In genomic region chr20:20201124-20201523, GRCh38 we compare ENCODE assay signal across 16 cellular contexts.
A peak's percentile ranks its signal among the peaks of the same experiment; 100 is the strongest.
DNase-seq lines count a peak whose midpoint lies in the region; ATAC-seq and TF ChIP-seq lines count a peak whose summit lies in the region.
"Had no signal": no experiment of that assay in that cellular context is flagged by ENCODE, and none has a peak within 500 bp of the region (broad histone marks: within the 10 kb centered on the region; RNA-seq: fewer than 3 reads in every experiment).

No MANE protein-coding gene starts in this region.

- no peak overlapping the region for H3K9ac ChIP-seq in BLaER1

- intact Hi-C loops in upper lobe of right lung (cut with DNase I): no loop called here
- intact Hi-C loops in breast epithelium (cut with DNase I; ENCODE audit: low total_unique reads): no loop called here

- H3K27me3 ChIP-seq in BLaER1 (no peaks in the 10 kb centered on the region), upper lobe of right lung (peaks cover 16% of the 10 kb centered on the region), breast epithelium (no peaks in the 10 kb centered on the region)

- H3K27ac ChIP-seq in BLaER1 (no peak overlapping the region), caudate nucleus (ENCODE audit: low read depth, low read length) (peak overlapping the region; percentile 75), upper lobe of right lung (no peak overlapping the region), breast epithelium (no peak overlapping the region)
- H3K27ac ChIP-seq: HL-60 had no signal

- TF ChIP-seq CTCF in upper lobe of right lung (IDR thresholded peaks at IDR 0.05): no peak
- TF ChIP-seq CTCF in breast epithelium (IDR thresholded peaks at IDR 0.05): no peak

- TF ChIP-seq POLR2A in breast epithelium (IDR thresholded peaks at IDR 0.05): no peak

- H3K36me3 ChIP-seq in BLaER1: no peaks in the 10 kb centered on the region
- H3K36me3 ChIP-seq in upper lobe of right lung: no peaks in the 10 kb centered on the region
- H3K36me3 ChIP-seq in breast epithelium: no peaks in the 10 kb centered on the region
- H3K36me3 ChIP-seq: BE2C had no signal

- H3K9me3 ChIP-seq in BLaER1 (no peaks in the 10 kb centered on the region), upper lobe of right lung (no peaks in the 10 kb centered on the region), breast epithelium (no peaks in the 10 kb centered on the region)
- H3K9me3 ChIP-seq: BE2C had no signal

- ATAC-seq in GM21786 (IDR thresholded peaks at IDR 0.05; ENCODE audit: unreplicated experiment) (no peak), upper lobe of right lung (no peak)
- ATAC-seq: T-cell had no signal

- no peaks in the 10 kb centered on the region for H4K20me1 ChIP-seq in BLaER1

- DNase-seq in CD1c-positive myeloid dendritic cell (ENCODE audit: extremely low spot score) (peak; percentile 15), MV-4-11 (lab: John Stamatoyannopoulos, UW) (peak; percentile 53), caudate nucleus (lab: John Stamatoyannopoulos, UW) (peak in 38 of 61 donors; percentile 15 to 93 (median 46)), upper lobe of right lung (no peak), breast epithelium (ENCODE audit: low spot score in 2 of 2) (no peak)
- DNase-seq: BE2C, DMS53, GOT3, NCI-H1105 treated with DMSO at 0.1 percent for 48 hours, NCI-H187, NCI-H2171 treated with DMSO at 0.1 percent for 48 hours, NCI-H82, T-cell had no signal

- H3K4me2 ChIP-seq in BLaER1: peak overlapping the region; percentile 43

- H3K4me1 ChIP-seq in BLaER1: peaks cover 25% of the 10 kb centered on the region
- no peaks in the 10 kb centered on the region for H3K4me1 ChIP-seq in upper lobe of right lung
- no peaks in the 10 kb centered on the region for H3K4me1 ChIP-seq in breast epithelium

- no peak overlapping the region for H3K4me3 ChIP-seq in BLaER1
- no peak overlapping the region for H3K4me3 ChIP-seq in upper lobe of right lung
- no peak overlapping the region for H3K4me3 ChIP-seq in breast epithelium

Comparison
In these comparisons a context has a peak if more than half of its experiments do, and no peak if none do; other contexts are left out.
1. DNase-seq: peak in CD1c-positive myeloid dendritic cell (single experiment), MV-4-11 (single experiment) and caudate nucleus (38 of 61); none in upper lobe of right lung (single experiment) and breast epithelium (0 of 2).